22 cellular contexts compared by ENCODE assay signal in genomic region chr14:79564371-79564770, GRCh38.
"Had no signal": no experiment of that assay in that cellular context is flagged by ENCODE, and none has a peak within 500 bp of the region (broad histone marks: within the 10 kb centered on the region; RNA-seq: fewer than 3 reads in every experiment).

No MANE protein-coding gene starts in this region.

- H3K4me3 ChIP-seq: breast epithelium, MG63, SJCRH30 had no signal

- H3K27ac ChIP-seq: breast epithelium, RWPE1, SJCRH30 had no signal

- H3K36me3 ChIP-seq: breast epithelium, MG63, SJCRH30 had no signal

- ATAC-seq: activated CD4-positive, CD25-positive, alpha-beta regulatory T cell treated with anti-CD3 and anti-CD28 coated beads, Interleukin-2, amount 50 U/mL, for 24 hours; activated CD8-positive, alpha-beta memory T cell treated with anti-CD3 and anti-CD28 coated beads, Interleukin-2, amount 10 ng/mL, durations not matched to agents 7 days and 5 days; activated naive CD4-positive, alpha-beta T cell treated with anti-CD3 and anti-CD28 coated beads, Interleukin-2, amount 50 U/mL, for 72 hours; activated naive CD8-positive, alpha-beta T cell treated with anti-CD3 and anti-CD28 coated beads, Interleukin-2, amount 50 U/mL, for 24 hours; activated T-cell treated with anti-CD3 and anti-CD28 coated beads, Interleukin-2, amount 50 U/mL, for 4 hours; Panc1 had no signal

- DNase-seq: activated CD4-positive, alpha-beta T cell treated with anti-CD3 and anti-CD28 coated beads for 4 hours; activated CD8-positive, alpha-beta memory T cell treated with anti-CD3 and anti-CD28 coated beads, Interleukin-2, amount 10 ng/mL, durations not matched to agents 7 days and 5 days; activated effector memory CD4-positive, alpha-beta T cell treated with anti-CD3 and anti-CD28 coated beads, Interleukin-2, amount 50 U/mL, for 16 hours; activated naive CD4-positive, alpha-beta T cell treated with Interleukin-2 at 50 U/mL for 16 hours; activated naive CD8-positive, alpha-beta T cell treated with anti-CD3 and anti-CD28 coated beads, Interleukin-2, amount 50 U/mL, for 24 hours; activated T-cell treated with anti-CD3 and anti-CD28 coated beads, Interleukin-2, amount 50 U/mL, for 4 hours; amygdala; MG63; MV-4-11; NCI-H1436; NCI-H1694 treated with DMSO at 0.1 percent for 48 hours; NCI-H2029 treated with DMSO at 0.1 percent for 48 hours; NCI-H510A treated with DMSO at 0.1 percent for 48 hours; NK-92 treated with Interleukin-12 subunit alpha and Interleukin-12 subunit beta, amount 100 ng/mL, for 24 hours; OCI-M1; Right ventricle myocardium superior; SJCRH30 had no signal

- H3K4me1 ChIP-seq: breast epithelium, SJCRH30 had no signal

- H3K9me3 ChIP-seq: breast epithelium, MG63, SJCRH30 had no signal

- H3K27me3 ChIP-seq: breast epithelium, MG63, SJCRH30 had no signal
